30 cellular contexts compared by ENCODE assay signal in genomic region chr9:97506787-97507186, GRCh38.
"Had no signal": no experiment of that assay in that cellular context is flagged by ENCODE, and none has a peak within 500 bp of the region (broad histone marks: within the 10 kb centered on the region; RNA-seq: fewer than 3 reads in every experiment).

No MANE protein-coding gene starts in this region.

- H3K27ac ChIP-seq: neutrophil, ovary, parathyroid adenoma, right lobe of liver, sigmoid colon, thoracic aorta, thyroid gland, transverse colon, upper lobe of right lung had no signal

- H3K36me3 Mint-ChIP-seq: natural killer cell treated with Interleukin-12 subunit alpha and Interleukin-12 subunit beta and Interleukin-15 and Interleukin-18, amount 100 ng/mL, for 72 hours; stimulated activated naive B cell treated with anti-CD40 and anti-IgM and Interleukin-4, amounts not matched to agents 10 μg/mL and 1 μg/mL and 100 μg/mL, for 72 hours; type B pancreatic cell had no signal

- ATAC-seq: naive thymus-derived CD8-positive, alpha-beta T cell; natural killer cell treated with Interleukin-12 subunit alpha and Interleukin-12 subunit beta and Interleukin-15 and Interleukin-18, amount 100 ng/mL, for 72 hours; right cardiac atrium; right lobe of liver; stimulated activated effector memory CD8-positive, alpha-beta T cell treated with anti-CD3 and anti-CD28 coated beads, Interleukin-12 subunit alpha, Interleukin-12 subunit beta, amount 100 ng/mL, for 72 hours; stimulated activated naive B cell treated with anti-CD40 and anti-IgM and Interleukin-4, amounts not matched to agents 10 μg/mL and 1 μg/mL and 100 μg/mL, for 72 hours; upper lobe of right lung had no signal

- H3K4me3 Mint-ChIP-seq: naive B cell; naive thymus-derived CD8-positive, alpha-beta T cell; natural killer cell treated with Interleukin-12 subunit alpha and Interleukin-12 subunit beta and Interleukin-15 and Interleukin-18, amount 100 ng/mL, for 72 hours; nephron progenitor cell; neural crest cell; stimulated activated effector memory CD8-positive, alpha-beta T cell treated with anti-CD3 and anti-CD28 coated beads, Interleukin-12 subunit alpha, Interleukin-12 subunit beta, amount 100 ng/mL, for 72 hours; stimulated activated naive B cell treated with anti-CD40 and anti-IgM and Interleukin-4, amounts not matched to agents 10 μg/mL and 1 μg/mL and 100 μg/mL, for 72 hours; stimulated activated naive CD8-positive, alpha-beta T cell treated with anti-CD3 and anti-CD28 coated beads, Interleukin-15, Interleukin-2, amounts not matched to agents 100 ng/mL and 50 ng/mL, for 24 hours; type B pancreatic cell had no signal

- H3K27ac Mint-ChIP-seq: naive B cell; naive thymus-derived CD8-positive, alpha-beta T cell; natural killer cell treated with Interleukin-12 subunit alpha and Interleukin-12 subunit beta and Interleukin-15 and Interleukin-18, amount 100 ng/mL, for 72 hours; nephron progenitor cell; progenitor cell of endocrine pancreas; stimulated activated effector memory CD8-positive, alpha-beta T cell treated with anti-CD3 and anti-CD28 coated beads, Interleukin-12 subunit alpha, Interleukin-12 subunit beta, amount 100 ng/mL, for 72 hours; stimulated activated naive B cell treated with anti-CD40 and anti-IgM and Interleukin-4, amounts not matched to agents 10 μg/mL and 1 μg/mL and 100 μg/mL, for 72 hours; stimulated activated naive CD8-positive, alpha-beta T cell treated with anti-CD3 and anti-CD28 coated beads, Interleukin-15, Interleukin-2, amounts not matched to agents 100 ng/mL and 50 ng/mL, for 24 hours; type B pancreatic cell had no signal

- H3K36me3 ChIP-seq: neutrophil, ovary, right lobe of liver, sigmoid colon, thoracic aorta, thyroid gland, transverse colon, upper lobe of right lung, uterus had no signal

- H3K4me3 ChIP-seq: ovary, right lobe of liver, sigmoid colon, stomach, thoracic aorta, thyroid gland, transverse colon, upper lobe of right lung, uterus had no signal

- H3K27me3 ChIP-seq: ovary, right lobe of liver, sigmoid colon, thyroid gland, uterus had no signal

- DNase-seq: naive B cell; naive thymus-derived CD8-positive, alpha-beta T cell; nephron progenitor cell; ovary; posterior cingulate gyrus; retina; right cardiac atrium; right lobe of liver; sigmoid colon; small intestine; stimulated activated CD4-positive, alpha-beta T cell treated with anti-CD3 and anti-CD28 coated beads, Interleukin-15, amount 100 ng/mL, for 24 hours; stimulated activated CD4-positive, alpha-beta T cell treated with anti-CD3 and anti-CD28 coated beads, Interleukin-2, amount 100 ng/mL, for 24 hours; stimulated activated CD4-positive, alpha-beta T cell treated with anti-CD3 and anti-CD28 coated beads, Interleukin-2, amount 100 ng/mL, for 48 hours; stimulated activated CD4-positive, alpha-beta T cell treated with anti-CD3 and anti-CD28 coated beads, Interleukin-4, amount 100 ng/mL, for 24 hours; stimulated activated naive B cell treated with anti-CD40 and anti-IgM and Interleukin-4, amounts not matched to agents 10 μg/mL and 1 μg/mL and 100 μg/mL, for 72 hours; stimulated activated naive CD4-positive, alpha-beta T cell treated with Interleukin-2 at 50 U/mL for 16 hours; stomach; thyroid gland; transverse colon; upper lobe of right lung; uterus had no signal

- H3K4me1 ChIP-seq: parathyroid adenoma, uterus had no signal

- H3K9me3 Mint-ChIP-seq: naive B cell; naive thymus-derived CD8-positive, alpha-beta T cell; natural killer cell treated with Interleukin-12 subunit alpha and Interleukin-12 subunit beta and Interleukin-15 and Interleukin-18, amount 100 ng/mL, for 72 hours; nephron progenitor cell; neural crest cell; stimulated activated effector memory CD8-positive, alpha-beta T cell treated with anti-CD3 and anti-CD28 coated beads, Interleukin-12 subunit alpha, Interleukin-12 subunit beta, amount 100 ng/mL, for 72 hours; stimulated activated naive B cell treated with anti-CD40 and anti-IgM and Interleukin-4, amounts not matched to agents 10 μg/mL and 1 μg/mL and 100 μg/mL, for 72 hours; stimulated activated naive CD8-positive, alpha-beta T cell treated with anti-CD3 and anti-CD28 coated beads, Interleukin-15, Interleukin-2, amounts not matched to agents 100 ng/mL and 50 ng/mL, for 24 hours; type B pancreatic cell had no signal

- H3K9me3 ChIP-seq: neutrophil, ovary, right lobe of liver, sigmoid colon, stomach, thoracic aorta, thyroid gland, transverse colon, upper lobe of right lung, uterus had no signal
